In genomic region chr6:43274127-43274915, GRCh38 we compare ENCODE assay signal across 1 cellular context.
TF ChIP-seq lines count a peak whose summit lies in the region.

No MANE protein-coding gene starts in this region.

TF ChIP-seq in HepG2, 621 proteins besides CTCF, POLR2A, EP300 and RAD21 (continued from another document and continues in another):
- TF ChIP-seq ZXDC (CRISPR knock-in tag; IDR thresholded peaks at IDR 0.05) (no peak), PCBP2 (optimal IDR thresholded peaks at IDR 0.05; ENCODE audit: low read depth, low read length, poor library complexity, severe bottlenecking) (no peak), ZGPAT (CRISPR knock-in tag; IDR thresholded peaks at IDR 0.05) (no peak), ZFP90 (CRISPR knock-in tag; IDR thresholded peaks at IDR 0.05; ENCODE audit: borderline replicate concordance) (no peak), ETV5 (CRISPR knock-in tag; IDR thresholded peaks at IDR 0.05; ENCODE audit: borderline replicate concordance) (no peak; the same call in 1 of the 2 replicates), POLR2AphosphoS5 (IDR thresholded peaks at IDR 0.05; ENCODE audit: low read depth, low read length) (no peak; the same call in 1 of the 2 replicates), YEATS2 (CRISPR knock-in tag; IDR thresholded peaks at IDR 0.05; ENCODE audit: borderline replicate concordance) (no peak), SP1 (IDR thresholded peaks at IDR 0.05) (no peak), SP1 (CRISPR knock-in tag; IDR thresholded peaks at IDR 0.05) (0 out of 2 replicates have a peak, but pooled peaks have one; percentile 6), HDAC1 (CRISPR knock-in tag; IDR thresholded peaks at IDR 0.05) (no peak), ZC3H4 (CRISPR knock-in tag; IDR thresholded peaks at IDR 0.05; ENCODE audit: borderline replicate concordance) (peak; percentile 91; the same call in 1 of the 2 replicates), IKZF1 (IDR thresholded peaks at IDR 0.05) (no peak), MYPOP (CRISPR knock-in tag; IDR thresholded peaks at IDR 0.05) (no peak), RNF2 (conservative IDR thresholded peaks at IDR 0.05; ENCODE audit: low read depth) (no peak), DPF2 (CRISPR knock-in tag; IDR thresholded peaks at IDR 0.05; ENCODE audit: borderline replicate concordance, low read depth) (no peak), MTA3 (CRISPR knock-in tag; IDR thresholded peaks at IDR 0.05) (no peak), PATZ1 (CRISPR knock-in tag; IDR thresholded peaks at IDR 0.05) (peak; percentile 5; the same call in 1 of the 2 replicates), ZBTB39 (CRISPR knock-in tag; IDR thresholded peaks at IDR 0.05) (no peak), ZNF83 (CRISPR knock-in tag; IDR thresholded peaks at IDR 0.05; ENCODE audit: borderline replicate concordance) (no peak), ZNF567 (CRISPR knock-in tag; IDR thresholded peaks at IDR 0.05; ENCODE audit: borderline replicate concordance) (no peak), SMARCC2 (IDR thresholded peaks at IDR 0.05) (no peak), ATF7-NPFF (CRISPR knock-in tag; IDR thresholded peaks at IDR 0.05; ENCODE audit: low read depth) (0 out of 2 replicates have a peak, but pooled peaks have one; percentile 17), ZFAT (CRISPR knock-in tag; conservative IDR thresholded peaks at IDR 0.05) (no peak), ATF2 (CRISPR knock-in tag; IDR thresholded peaks at IDR 0.05) (no peak), SALL1 (CRISPR knock-in tag; IDR thresholded peaks at IDR 0.05) (peak; percentile 44; the same call in 1 of the 2 replicates), EEA1 (CRISPR knock-in tag; IDR thresholded peaks at IDR 0.05; ENCODE audit: borderline replicate concordance) (no peak), TEAD2 (CRISPR knock-in tag; IDR thresholded peaks at IDR 0.05) (no peak), ISX (CRISPR knock-in tag; conservative IDR thresholded peaks at IDR 0.05) (no peak), PBX3 (CRISPR knock-in tag; IDR thresholded peaks at IDR 0.05; ENCODE audit: borderline replicate concordance) (no peak), ZNF552 (CRISPR knock-in tag; IDR thresholded peaks at IDR 0.05; ENCODE audit: borderline replicate concordance) (no peak)
- TF ChIP-seq, protein P1, sequence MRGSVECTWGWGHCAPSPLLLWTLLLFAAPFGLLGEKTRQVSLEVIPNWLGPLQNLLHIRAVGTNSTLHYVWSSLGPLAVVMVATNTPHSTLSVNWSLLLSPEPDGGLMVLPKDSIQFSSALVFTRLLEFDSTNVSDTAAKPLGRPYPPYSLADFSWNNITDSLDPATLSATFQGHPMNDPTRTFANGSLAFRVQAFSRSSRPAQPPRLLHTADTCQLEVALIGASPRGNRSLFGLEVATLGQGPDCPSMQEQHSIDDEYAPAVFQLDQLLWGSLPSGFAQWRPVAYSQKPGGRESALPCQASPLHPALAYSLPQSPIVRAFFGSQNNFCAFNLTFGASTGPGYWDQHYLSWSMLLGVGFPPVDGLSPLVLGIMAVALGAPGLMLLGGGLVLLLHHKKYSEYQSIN (CRISPR knock-in tag; IDR thresholded peaks at IDR 0.05; ENCODE audit: borderline replicate concordance), result no peak
- TF ChIP-seq, protein P2, sequence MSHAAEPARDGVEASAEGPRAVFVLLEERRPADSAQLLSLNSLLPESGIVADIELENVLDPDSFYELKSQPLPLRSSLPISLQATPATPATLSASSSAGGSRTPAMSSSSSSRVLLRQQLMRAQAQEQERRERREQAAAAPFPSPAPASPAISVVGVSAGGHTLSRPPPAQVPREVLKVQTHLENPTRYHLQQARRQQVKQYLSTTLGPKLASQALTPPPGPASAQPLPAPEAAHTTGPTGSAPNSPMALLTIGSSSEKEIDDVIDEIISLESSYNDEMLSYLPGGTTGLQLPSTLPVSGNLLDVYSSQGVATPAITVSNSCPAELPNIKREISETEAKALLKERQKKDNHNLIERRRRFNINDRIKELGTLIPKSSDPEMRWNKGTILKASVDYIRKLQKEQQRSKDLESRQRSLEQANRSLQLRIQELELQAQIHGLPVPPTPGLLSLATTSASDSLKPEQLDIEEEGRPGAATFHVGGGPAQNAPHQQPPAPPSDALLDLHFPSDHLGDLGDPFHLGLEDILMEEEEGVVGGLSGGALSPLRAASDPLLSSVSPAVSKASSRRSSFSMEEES (CRISPR knock-in tag; IDR thresholded peaks at IDR 0.05), result no peak
- TF ChIP-seq, protein P3, sequence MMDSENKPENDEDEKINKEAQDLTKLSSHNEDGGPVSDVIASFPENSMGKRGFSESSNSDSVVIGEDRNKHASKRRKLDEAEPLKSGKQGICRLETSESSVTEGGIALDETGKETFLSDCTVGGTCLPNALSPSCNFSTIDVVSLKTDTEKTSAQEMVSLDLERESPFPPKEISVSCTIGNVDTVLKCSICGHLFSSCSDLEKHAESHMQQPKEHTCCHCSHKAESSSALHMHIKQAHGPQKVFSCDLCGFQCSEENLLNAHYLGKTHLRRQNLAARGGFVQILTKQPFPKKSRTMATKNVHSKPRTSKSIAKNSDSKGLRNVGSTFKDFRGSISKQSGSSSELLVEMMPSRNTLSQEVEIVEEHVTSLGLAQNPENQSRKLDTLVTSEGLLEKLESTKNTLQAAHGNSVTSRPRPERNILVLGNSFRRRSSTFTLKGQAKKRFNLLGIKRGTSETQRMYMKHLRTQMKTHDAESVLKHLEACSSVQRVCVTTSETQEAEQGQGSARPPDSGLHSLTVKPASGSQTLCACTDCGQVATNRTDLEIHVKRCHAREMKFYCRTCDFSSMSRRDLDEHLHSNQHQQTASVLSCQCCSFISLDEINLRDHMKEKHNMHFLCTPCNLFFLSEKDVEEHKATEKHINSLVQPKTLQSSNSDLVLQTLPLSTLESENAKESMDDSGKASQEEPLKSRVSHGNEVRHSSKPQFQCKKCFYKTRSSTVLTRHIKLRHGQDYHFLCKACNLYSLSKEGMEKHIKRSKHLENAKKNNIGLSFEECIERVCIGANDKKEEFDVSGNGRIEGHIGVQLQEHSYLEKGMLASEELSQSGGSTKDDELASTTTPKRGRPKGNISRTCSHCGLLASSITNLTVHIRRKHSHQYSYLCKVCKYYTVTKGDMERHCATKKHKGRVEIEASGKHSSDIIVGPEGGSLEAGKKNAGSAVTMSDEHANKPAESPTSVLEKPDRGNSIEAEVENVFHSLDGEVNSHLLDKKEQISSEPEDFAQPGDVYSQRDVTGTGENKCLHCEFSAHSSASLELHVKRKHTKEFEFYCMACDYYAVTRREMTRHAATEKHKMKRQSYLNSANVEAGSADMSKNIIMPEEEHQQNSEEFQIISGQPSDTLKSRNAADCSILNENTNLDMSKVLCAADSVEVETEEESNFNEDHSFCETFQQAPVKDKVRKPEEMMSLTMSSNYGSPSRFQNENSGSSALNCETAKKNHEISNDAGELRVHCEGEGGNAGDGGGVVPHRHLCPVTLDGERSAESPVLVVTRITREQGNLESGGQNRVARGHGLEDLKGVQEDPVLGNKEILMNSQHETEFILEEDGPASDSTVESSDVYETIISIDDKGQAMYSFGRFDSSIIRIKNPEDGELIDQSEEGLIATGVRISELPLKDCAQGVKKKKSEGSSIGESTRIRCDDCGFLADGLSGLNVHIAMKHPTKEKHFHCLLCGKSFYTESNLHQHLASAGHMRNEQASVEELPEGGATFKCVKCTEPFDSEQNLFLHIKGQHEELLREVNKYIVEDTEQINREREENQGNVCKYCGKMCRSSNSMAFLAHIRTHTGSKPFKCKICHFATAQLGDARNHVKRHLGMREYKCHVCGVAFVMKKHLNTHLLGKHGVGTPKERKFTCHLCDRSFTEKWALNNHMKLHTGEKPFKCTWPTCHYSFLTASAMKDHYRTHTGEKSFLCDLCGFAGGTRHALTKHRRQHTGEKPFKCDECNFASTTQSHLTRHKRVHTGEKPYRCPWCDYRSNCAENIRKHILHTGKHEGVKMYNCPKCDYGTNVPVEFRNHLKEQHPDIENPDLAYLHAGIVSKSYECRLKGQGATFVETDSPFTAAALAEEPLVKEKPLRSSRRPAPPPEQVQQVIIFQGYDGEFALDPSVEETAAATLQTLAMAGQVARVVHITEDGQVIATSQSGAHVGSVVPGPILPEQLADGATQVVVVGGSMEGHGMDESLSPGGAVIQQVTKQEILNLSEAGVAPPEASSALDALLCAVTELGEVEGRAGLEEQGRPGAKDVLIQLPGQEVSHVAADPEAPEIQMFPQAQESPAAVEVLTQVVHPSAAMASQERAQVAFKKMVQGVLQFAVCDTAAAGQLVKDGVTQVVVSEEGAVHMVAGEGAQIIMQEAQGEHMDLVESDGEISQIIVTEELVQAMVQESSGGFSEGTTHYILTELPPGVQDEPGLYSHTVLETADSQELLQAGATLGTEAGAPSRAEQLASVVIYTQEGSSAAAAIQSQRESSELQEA (CRISPR knock-in tag; IDR thresholded peaks at IDR 0.05; ENCODE audit: not compliant biosample characterization), result no peak
